9 cellular contexts compared by ENCODE assay signal in genomic region chr9:127519301-127520166, GRCh38.
DNase-seq lines count a peak whose midpoint lies in the region; ATAC-seq lines count a peak whose summit lies in the region.
"Had no signal": no experiment of that assay in that cellular context is flagged by ENCODE, and none has a peak within 500 bp of the region (broad histone marks: within the 10 kb centered on the region; RNA-seq: fewer than 3 reads in every experiment).

No MANE protein-coding gene starts in this region.

- no peak overlapping the region for H3K27ac Mint-ChIP-seq in activated naive CD4-positive, alpha-beta T cell treated with anti-CD3 and anti-CD28 coated beads, Interleukin-2, amount 50 U/mL, for 72 hours

- WGBS in HUES64: 82% methylated on average over 22 of the region's 22 CpGs

- peaks cover under 1 to 12% of the 10 kb centered on the region in 2 donors for H3K36me3 Mint-ChIP-seq in activated naive CD4-positive, alpha-beta T cell treated with anti-CD3 and anti-CD28 coated beads, Interleukin-2, amount 50 U/mL, for 72 hours

- peak overlapping the region; percentile 61 for H3K27ac ChIP-seq in HUES64 (ENCODE audit: low read depth, low read length)

- no peaks in the 10 kb centered on the region for H3K27me3 ChIP-seq in HUES64 (ENCODE audit: insufficient read depth, low read length)
- H3K27me3 ChIP-seq: dorsolateral prefrontal cortex had no signal

- H3K9ac ChIP-seq in HUES64 (ENCODE audit: low read depth, low read length): no peak overlapping the region

- no peak overlapping the region for H3K4me3 ChIP-seq in HUES64 (ENCODE audit: low read length)
- H3K4me3 ChIP-seq: dorsolateral prefrontal cortex had no signal

- H3K9me3 Mint-ChIP-seq in activated naive CD4-positive, alpha-beta T cell treated with anti-CD3 and anti-CD28 coated beads, Interleukin-2, amount 50 U/mL, for 72 hours: peaks cover 0 to 5% of the 10 kb centered on the region in 2 donors

- DNase-seq in AG20443 (ENCODE audit: low spot score): peak; percentile 92
- DNase-seq in activated naive CD4-positive, alpha-beta T cell treated with anti-CD3 and anti-CD28 coated beads, Interleukin-2, amount 50 U/mL, for 72 hours (ENCODE audit: low spot score in 2 of 2): peak; percentile 17 to 72
- DNase-seq in hepatic stellate cell (ENCODE audit: low spot score): peak; percentile 97
- DNase-seq in stimulated activated CD8-positive, alpha-beta memory T cell treated with anti-CD3 and anti-CD28 coated beads, Interleukin-2, amount 100 ng/mL, for 48 hours (ENCODE audit: low read depth in 2 of 2): peak; percentile 36 to 47
- no peak for DNase-seq in mesenteric fat pad (ENCODE audit: low spot score)

- peaks cover 60% of the 10 kb centered on the region for H3K36me3 ChIP-seq in HUES64 (ENCODE audit: insufficient read depth, low read length)

- peak; percentile 82 to 97 for ATAC-seq in activated naive CD4-positive, alpha-beta T cell treated with anti-CD3 and anti-CD28 coated beads, Interleukin-2, amount 50 U/mL, for 72 hours
- ATAC-seq in GM21447 (IDR thresholded peaks at IDR 0.05; ENCODE audit: unreplicated experiment): no peak
- no peak for ATAC-seq in HG02981 (IDR thresholded peaks at IDR 0.05; ENCODE audit: unreplicated experiment)

- peaks cover 15% of the 10 kb centered on the region for H3K9me3 ChIP-seq in HUES64 (ENCODE audit: insufficient read depth, low read depth, low read length)

- peaks cover 15% of the 10 kb centered on the region for H3K4me1 ChIP-seq in HUES64 (ENCODE audit: insufficient read depth, low read length)

Comparison
In these comparisons a context has a peak if more than half of its experiments do, and no peak if none do; other contexts are left out.
1. ATAC-seq: peak in activated naive CD4-positive, alpha-beta T cell treated with anti-CD3 and anti-CD28 coated beads, Interleukin-2, amount 50 U/mL, for 72 hours (2 of 2); none in GM21447 (single experiment) and HG02981 (single experiment).